Comparison of ENCODE assay signal across 1 cellular context in the genomic region with DNA sequence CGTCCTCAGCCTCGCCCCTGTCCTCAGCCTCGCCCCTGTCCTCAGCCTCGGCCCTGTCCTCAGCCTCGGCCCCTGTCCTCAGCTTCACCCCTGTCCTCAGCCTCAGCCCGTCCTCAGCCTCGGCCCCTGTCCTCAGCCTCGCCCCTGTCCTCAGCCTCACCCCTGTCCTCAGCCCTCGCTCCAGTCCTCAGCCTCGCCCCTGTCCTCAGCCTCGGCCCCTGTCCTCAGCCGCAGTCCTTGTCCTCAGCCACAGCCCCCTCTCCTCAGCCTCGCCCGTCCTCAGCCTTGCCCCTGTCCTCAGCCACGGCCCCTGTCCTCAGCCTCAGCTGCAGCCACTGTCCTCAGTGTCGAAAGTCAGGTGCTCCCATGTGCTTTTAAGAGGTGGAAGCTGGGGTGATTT.
TF ChIP-seq lines count a peak whose summit lies in the region.

No MANE protein-coding gene starts in this region.

TF ChIP-seq in IMR-90, 13 proteins besides CTCF, POLR2A, EP300 and RAD21 (continued from another document):
- TF ChIP-seq, protein P1, sequence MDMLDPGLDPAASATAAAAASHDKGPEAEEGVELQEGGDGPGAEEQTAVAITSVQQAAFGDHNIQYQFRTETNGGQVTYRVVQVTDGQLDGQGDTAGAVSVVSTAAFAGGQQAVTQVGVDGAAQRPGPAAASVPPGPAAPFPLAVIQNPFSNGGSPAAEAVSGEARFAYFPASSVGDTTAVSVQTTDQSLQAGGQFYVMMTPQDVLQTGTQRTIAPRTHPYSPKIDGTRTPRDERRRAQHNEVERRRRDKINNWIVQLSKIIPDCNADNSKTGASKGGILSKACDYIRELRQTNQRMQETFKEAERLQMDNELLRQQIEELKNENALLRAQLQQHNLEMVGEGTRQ (IDR thresholded peaks at IDR 0.05; ENCODE audit: low read depth, low read length), result no peak
- TF ChIP-seq MAZ (IDR thresholded peaks at IDR 0.05; ENCODE audit: borderline replicate concordance, low read depth, low read length), result no peak
- TF ChIP-seq RFX5 (IDR thresholded peaks at IDR 0.05; ENCODE audit: low read depth, low read length), result no peak
- no peak for TF ChIP-seq NFE2L2 (IDR thresholded peaks at IDR 0.05; ENCODE audit: low read depth, low read length)
- no peak for TF ChIP-seq CHD1 (IDR thresholded peaks at IDR 0.05; ENCODE audit: low read depth, low read length)
- TF ChIP-seq FOS (IDR thresholded peaks at IDR 0.05; ENCODE audit: low read depth, low read length), result no peak
- TF ChIP-seq RCOR1 (IDR thresholded peaks at IDR 0.05; ENCODE audit: insufficient replicate concordance, low read length), result no peak
- no peak for TF ChIP-seq MAFK (IDR thresholded peaks at IDR 0.05; ENCODE audit: low read depth, low read length)
- no peak for TF ChIP-seq SMC3 (IDR thresholded peaks at IDR 0.05; ENCODE audit: low read depth, low read length)
- no peak for TF ChIP-seq BHLHE40 (IDR thresholded peaks at IDR 0.05; ENCODE audit: low read depth, low read length)
- TF ChIP-seq CEBPB (IDR thresholded peaks at IDR 0.05; ENCODE audit: low read depth, low read length), result no peak
